ENCODE assay signal across 17 cellular contexts in genomic region chr2:179262077-179262660, GRCh38. TPM values are rescaled to one million over a fixed set of nuclear protein-coding genes. Genes with fewer than 3 reads are reported as not detected.
DNase-seq lines count a peak whose midpoint lies in the region; ATAC-seq and TF ChIP-seq lines count a peak whose summit lies in the region.
"Had no signal": no experiment of that assay in that cellular context is flagged by ENCODE, and none has a peak within 500 bp of the region (broad histone marks: within the 10 kb centered on the region; RNA-seq: fewer than 3 reads in every experiment).

No MANE protein-coding gene starts in this region.

- DNase-seq in left ventricle myocardium inferior (no peak), left ventricle myocardium superior (no peak), dorsolateral prefrontal cortex (no peak), lower lobe of right lung (no peak), type B pancreatic cell (ENCODE audit: extremely low spot score, unreplicated experiment) (no peak), mucosa of gallbladder (ENCODE audit: low spot score) (no peak), substantia nigra (lab: John Stamatoyannopoulos, UW) (no peak)
- DNase-seq: 8988T; activated CD4-positive, alpha-beta memory T cell treated with anti-CD3 and anti-CD28 coated beads for 36 hours; activated naive CD8-positive, alpha-beta T cell treated with anti-CD3 and anti-CD28 coated beads, Interleukin-2, amount 10 ng/mL, durations not matched to agents 7 days and 5 days; activated T-cell treated with anti-CD3 and anti-CD28 coated beads, Interleukin-2, amount 50 U/mL, for 4 hours; kidney glomerular epithelial cell; NCI-H1092; NCI-H2171 had no signal

- H3K36me3 ChIP-seq in left ventricle myocardium inferior = no peaks in the 10 kb centered on the region
- H3K36me3 ChIP-seq in lower lobe of right lung = no peaks in the 10 kb centered on the region

- H3K27me3 ChIP-seq in left ventricle myocardium inferior (ENCODE audit: low read depth) (no peaks in the 10 kb centered on the region), dorsolateral prefrontal cortex (no peaks in the 10 kb centered on the region), lower lobe of right lung (ENCODE audit: low read depth) (no peaks in the 10 kb centered on the region)

- H3K4me1 ChIP-seq in left ventricle myocardium inferior (peaks cover 40% of the 10 kb centered on the region), lower lobe of right lung (peaks cover 27% of the 10 kb centered on the region)

- no peak for ATAC-seq in left ventricle myocardium superior
- ATAC-seq in lower lobe of right lung = no peak
- ATAC-seq in HG03439 (IDR thresholded peaks at IDR 0.05; ENCODE audit: unreplicated experiment) = no peak
- ATAC-seq: activated T-cell treated with anti-CD3 and anti-CD28 coated beads, Interleukin-2, amount 50 U/mL, for 4 hours had no signal

- peak overlapping the region; percentile 24 for H3K4me3 Mint-ChIP-seq in type B pancreatic cell
- H3K4me3 Mint-ChIP-seq: activated CD4-positive, alpha-beta memory T cell treated with anti-CD3 and anti-CD28 coated beads for 36 hours had no signal

- peaks cover 4% of the 10 kb centered on the region for H3K9me3 Mint-ChIP-seq in type B pancreatic cell
- H3K9me3 Mint-ChIP-seq: activated naive CD8-positive, alpha-beta T cell treated with anti-CD3 and anti-CD28 coated beads, Interleukin-2, amount 10 ng/mL, durations not matched to agents 7 days and 5 days; activated T-cell treated with anti-CD3 and anti-CD28 coated beads, Interleukin-2, amount 50 U/mL, for 4 hours had no signal

- no peak overlapping the region for H3K27ac Mint-ChIP-seq in type B pancreatic cell
- H3K27ac Mint-ChIP-seq: activated CD4-positive, alpha-beta memory T cell treated with anti-CD3 and anti-CD28 coated beads for 36 hours; activated naive CD8-positive, alpha-beta T cell treated with anti-CD3 and anti-CD28 coated beads, Interleukin-2, amount 10 ng/mL, durations not matched to agents 7 days and 5 days had no signal

- peaks cover 13% of the 10 kb centered on the region for H3K27me3 Mint-ChIP-seq in type B pancreatic cell

- H3K4me3 ChIP-seq in left ventricle myocardium inferior (peak overlapping the region; percentile 80), dorsolateral prefrontal cortex (peak overlapping the region in 38 of 59 donors; percentile 60 to 93 (median 82)), lower lobe of right lung (peak overlapping the region; percentile 80)

- TF ChIP-seq CTCF in left ventricle myocardium inferior (IDR thresholded peaks at IDR 0.05; ENCODE audit: borderline replicate concordance) = no peak
- no peak for TF ChIP-seq CTCF in dorsolateral prefrontal cortex (IDR thresholded peaks at IDR 0.05 in 54 of 56, conservative IDR thresholded peaks at IDR 0.05 in 2 of 56; ENCODE audit: low read depth in 1 of 56, partially characterized antibody in 56 of 56)
- no peak for TF ChIP-seq CTCF in lower lobe of right lung (IDR thresholded peaks at IDR 0.05)
- no peak for TF ChIP-seq CTCF in type B pancreatic cell (conservative IDR thresholded peaks at IDR 0.05)

- H3K36me3 Mint-ChIP-seq in type B pancreatic cell = peaks cover 7% of the 10 kb centered on the region
- H3K36me3 Mint-ChIP-seq: activated CD4-positive, alpha-beta memory T cell treated with anti-CD3 and anti-CD28 coated beads for 36 hours had no signal

- intact Hi-C loops in left ventricle myocardium inferior (cut with micrococcal nuclease) = no loop called here
- intact Hi-C loops in left ventricle myocardium superior (cut with micrococcal nuclease) = no loop called here
- intact Hi-C loops in dorsolateral prefrontal cortex (cut with DNase I) = loop anchor here in 1 of 2 donors (5.0 kb wide), 1 partner anchor 35 kb away; no protein-coding TSS in a partner anchor
- intact Hi-C loops in lower lobe of right lung (cut with DNase I) = no loop called here

- H3K27ac ChIP-seq in left ventricle myocardium inferior (replicated peaks) = no peak overlapping the region
- peak overlapping the region in 19 of 59 donors; percentile 2 to 94 (median 84) for H3K27ac ChIP-seq in dorsolateral prefrontal cortex
- no peak overlapping the region for H3K27ac ChIP-seq in lower lobe of right lung
- no peak overlapping the region for H3K27ac ChIP-seq in substantia nigra (ENCODE audit: low read depth, low read length, poor library complexity, severe bottlenecking)
- H3K27ac ChIP-seq: parathyroid adenoma, VCaP had no signal

- peaks cover 21% of the 10 kb centered on the region for H3K4me1 Mint-ChIP-seq in type B pancreatic cell (ENCODE audit: unreplicated experiment)

- H3K9me3 ChIP-seq in left ventricle myocardium inferior (replicated peaks) (no peaks in the 10 kb centered on the region), lower lobe of right lung (no peaks in the 10 kb centered on the region)

RNA-seq across cellular contexts. Expression of gene SESTD1, which starts 2.5 kb away (rescaled TPM):
- total RNA-seq in left ventricle myocardium inferior (33.7 TPM), left ventricle myocardium superior (33.7 TPM), dorsolateral prefrontal cortex (100 to 1,000 TPM in 108 of 120 experiments, 10 to 100 TPM in 12; 76.4 to 194 (median 123) TPM), lower lobe of right lung (107 TPM), type B pancreatic cell (ENCODE audit: low replicate concordance) (43.4 and 75.9 TPM in 2 replicates), mucosa of gallbladder (95.4 TPM)
